Comparison of ENCODE assay signal across 8 cellular contexts in genomic region chr1:9881838-9882249, GRCh38. TPM values are rescaled to one million over a fixed set of nuclear protein-coding genes. Genes with fewer than 3 reads are reported as not detected.
DNase-seq lines count a peak whose midpoint lies in the region; ATAC-seq, FAIRE-seq and TF ChIP-seq lines count a peak whose summit lies in the region.
"Had no signal": no experiment of that assay in that cellular context is flagged by ENCODE, and none has a peak within 500 bp of the region (broad histone marks: within the 10 kb centered on the region; RNA-seq: fewer than 3 reads in every experiment).

No MANE protein-coding gene starts in this region.

- H3K9me3 Mint-ChIP-seq in GM23338 (no peaks in the 10 kb centered on the region), progenitor cell of endocrine pancreas (ENCODE audit: low read depth) (no peaks in the 10 kb centered on the region)

- no peak for TF ChIP-seq CTCF in GM23338 (conservative IDR thresholded peaks at IDR 0.05; ENCODE audit: low read depth in 2 of 2)
- no peak for TF ChIP-seq CTCF in progenitor cell of endocrine pancreas (IDR thresholded peaks at IDR 0.05; ENCODE audit: unreplicated experiment)
- no peak for TF ChIP-seq CTCF in pancreas (IDR thresholded peaks at IDR 0.05)
- no peak for TF ChIP-seq CTCF in right lobe of liver (IDR thresholded peaks at IDR 0.05)
- TF ChIP-seq CTCF in esophagus muscularis mucosa (IDR thresholded peaks at IDR 0.05) = no peak

- no peaks in the 10 kb centered on the region; the same call in 1 of the 2 replicates for H3F3A ChIP-seq in GM23338 (replicated peaks; ENCODE audit: low read depth)

- H3K27ac Mint-ChIP-seq in GM23338 (peak overlapping the region; percentile 16; the same call in 1 of the 2 replicates), progenitor cell of endocrine pancreas (peak overlapping the region; percentile 7)

- H3K27ac ChIP-seq in GM23338 (ENCODE audit: low read depth) = no peak overlapping the region
- no peak overlapping the region for H3K27ac ChIP-seq in pancreas
- no peak overlapping the region for H3K27ac ChIP-seq in right lobe of liver
- no peak overlapping the region for H3K27ac ChIP-seq in esophagus muscularis mucosa (replicated peaks in 1 of 4)

- 84 to 88% methylated on average over 2 of the region's 2 CpGs for WGBS in pancreas, 2 donors
- 80% methylated on average over 2 of the region's 2 CpGs for WGBS in right lobe of liver (ENCODE audit: insufficient coverage, low coverage, low lambda C conversion rate, missing lambda C conversion rate)
- WGBS in esophagus muscularis mucosa = 82% methylated on average over 2 of the region's 2 CpGs

- H3K4me3 ChIP-seq in GM23338 = no peak overlapping the region
- H3K4me3 ChIP-seq in pancreas = no peak overlapping the region
- no peak overlapping the region for H3K4me3 ChIP-seq in right lobe of liver
- H3K4me3 ChIP-seq in esophagus muscularis mucosa = no peak overlapping the region

- H3K79me2 ChIP-seq in GM23338 (replicated peaks; ENCODE audit: insufficient read depth) = no peaks in the 10 kb centered on the region

- peaks cover 4% of the 10 kb centered on the region for H3K27me3 Mint-ChIP-seq in GM23338 (ENCODE audit: insufficient read depth, low read depth, poor library complexity)
- H3K27me3 Mint-ChIP-seq in progenitor cell of endocrine pancreas = no peaks in the 10 kb centered on the region

- H2AFZ ChIP-seq in GM23338 = no peak overlapping the region

- no peaks in the 10 kb centered on the region; the same call in 1 of the 2 replicates for H4K20me1 ChIP-seq in GM23338 (replicated peaks; ENCODE audit: insufficient read depth)

- FAIRE-seq in RCC 7860 (lab: Jason Lieb, UNC) = peak; percentile 86
- FAIRE-seq in pancreas (lab: Jason Lieb, UNC) = no peak
- FAIRE-seq: GM12892 had no signal

- H3K9me2 ChIP-seq in GM23338 (ENCODE audit: insufficient read depth) = no peaks in the 10 kb centered on the region

- H3K36me3 Mint-ChIP-seq in GM23338 (ENCODE audit: low read depth) = peaks cover 6% of the 10 kb centered on the region; the same call in 2 of the 3 replicates
- H3K36me3 Mint-ChIP-seq in progenitor cell of endocrine pancreas (ENCODE audit: insufficient read depth) = peaks cover 5% of the 10 kb centered on the region

- H3K4me1 ChIP-seq in GM23338 (ENCODE audit: insufficient read depth) (no peaks in the 10 kb centered on the region), pancreas (no peaks in the 10 kb centered on the region), right lobe of liver (no peaks in the 10 kb centered on the region), esophagus muscularis mucosa (peaks cover 0 to 24% (median 12%) of the 10 kb centered on the region in 4 donors)

- TF ChIP-seq EP300 in esophagus muscularis mucosa (IDR thresholded peaks at IDR 0.05) = no peak

- H3K4me3 Mint-ChIP-seq in GM23338 (no peak overlapping the region), progenitor cell of endocrine pancreas (ENCODE audit: low read depth) (no peak overlapping the region)

- DNase-seq in GM23338 (ENCODE audit: low spot score) = no peak
- DNase-seq in RCC 7860 (ENCODE audit: low spot score) = peak; percentile 81
- peak; percentile 39 for DNase-seq in dedifferentiated amniotic fluid mesenchymal stem cell (ENCODE audit: extremely low spot score)
- no peak for DNase-seq in progenitor cell of endocrine pancreas (ENCODE audit: low spot score, unreplicated experiment)
- no peak for DNase-seq in pancreas
- DNase-seq in right lobe of liver = no peak
- no peak for DNase-seq in esophagus muscularis mucosa (ENCODE audit: extremely low spot score)

- no peaks in the 10 kb centered on the region for H3K9me3 ChIP-seq in pancreas
- H3K9me3 ChIP-seq in right lobe of liver = no peaks in the 10 kb centered on the region
- no peaks in the 10 kb centered on the region for H3K9me3 ChIP-seq in esophagus muscularis mucosa

- no peak for ATAC-seq in GM23338
- no peak for ATAC-seq in pancreas
- ATAC-seq in right lobe of liver = no peak

- H3K4me1 Mint-ChIP-seq in GM23338 (peaks cover 13% of the 10 kb centered on the region; the same call in 2 of the 3 replicates), progenitor cell of endocrine pancreas (ENCODE audit: low read depth) (peaks cover 2% of the 10 kb centered on the region)

- no peak for TF ChIP-seq POLR2A in right lobe of liver (IDR thresholded peaks at IDR 0.05)
- TF ChIP-seq POLR2A in esophagus muscularis mucosa (IDR thresholded peaks at IDR 0.05; ENCODE audit: low read depth) = no peak

- H3K4me2 ChIP-seq in GM23338 = no peak overlapping the region

- intact Hi-C loops in pancreas (cut with DNase I) = no loop called here
- intact Hi-C loops in right lobe of liver (cut with DNase I) = no loop called here
- intact Hi-C loops in esophagus muscularis mucosa (cut with DNase I) = no loop called here

- H3K27me3 ChIP-seq in GM23338 (ENCODE audit: insufficient read depth) (no peaks in the 10 kb centered on the region), pancreas (no peaks in the 10 kb centered on the region), right lobe of liver (no peaks in the 10 kb centered on the region), esophagus muscularis mucosa (no peaks in the 10 kb centered on the region)

- H3K36me3 ChIP-seq in GM23338 (ENCODE audit: insufficient read depth) (no peaks in the 10 kb centered on the region), pancreas (no peaks in the 10 kb centered on the region), right lobe of liver (no peaks in the 10 kb centered on the region), esophagus muscularis mucosa (peaks cover 0 to 17% (median 8%) of the 10 kb centered on the region in 4 donors)

TF ChIP-seq in GM23338, 12 proteins besides CTCF, POLR2A, EP300 and RAD21 (continues in another document):
- TF ChIP-seq ETS1 (IDR thresholded peaks at IDR 0.05) (no peak), NANOG (IDR thresholded peaks at IDR 0.05; ENCODE audit: borderline replicate concordance) (no peak), REST (IDR thresholded peaks at IDR 0.05; ENCODE audit: unreplicated experiment) (no peak)

RNA-seq across cellular contexts. Expression of gene CTNNBIP1, which starts 28.2 kb away (rescaled TPM):
- 50.8 and 55.1 TPM in 2 replicates for total RNA-seq in GM23338 (2014; rRNA removed; shearing (Covaris generic))
- polyA plus RNA-seq in GM23338 (2016; fragmentation: Nextera tagmentation; extraction: Ambion mirVana) (30.2 and 30.3 TPM in 2 replicates), pancreas (10 to 100 TPM in 1 of 2 donors, 1 to 10 TPM in 1; 9.4 to 15.2 TPM)
- total RNA-seq in progenitor cell of endocrine pancreas (74.9 and 79.9 TPM in 2 replicates), pancreas (10 to 100 TPM; 16.5 to 27.3 (median 21.0) TPM), right lobe of liver (10 to 100 TPM in 3 of 6 experiments, 1 to 10 TPM in 3; 8.0 to 19.2 (median 10.0) TPM), esophagus muscularis mucosa (10 to 100 TPM; 17.0 to 27.2 (median 23.4) TPM)

RNA-seq across cellular contexts. Expression of gene CLSTN1, which starts 58.1 kb away (rescaled TPM):
- 56.4 and 66.2 TPM in 2 replicates for total RNA-seq in GM23338 (2014; rRNA removed; shearing (Covaris generic))
- polyA plus RNA-seq in GM23338 (2016; fragmentation: Nextera tagmentation; extraction: Ambion mirVana) (38.5 and 41.7 TPM in 2 replicates), pancreas (10 to 100 TPM; 44.2 to 54.2 TPM)
- total RNA-seq in progenitor cell of endocrine pancreas (128 and 130 TPM in 2 replicates), pancreas (10 to 100 TPM; 56.9 to 73.5 (median 66.0) TPM), right lobe of liver (1 to 10 TPM; 4.4 to 9.9 (median 8.3) TPM), esophagus muscularis mucosa (100 to 1,000 TPM in 1 of 4 donors, 10 to 100 TPM in 3; 47.1 to 109 (median 72.3) TPM)

Comparison
In these comparisons a context has a peak if more than half of its experiments do, and no peak if none do; other contexts are left out.
1. DNase-seq: peak in RCC 7860 (single experiment) and dedifferentiated amniotic fluid mesenchymal stem cell (single experiment); none in GM23338 (single experiment), progenitor cell of endocrine pancreas (single experiment), pancreas (0 of 6), right lobe of liver (0 of 3) and esophagus muscularis mucosa (single experiment).